8 cellular contexts compared by ENCODE assay signal in genomic region chr15:22238950-22239805, GRCh38.
DNase-seq lines count a peak whose midpoint lies in the region; ATAC-seq, FAIRE-seq and TF ChIP-seq lines count a peak whose summit lies in the region.
"Not testable (repeated sequence)": the region's sequence is repeated elsewhere in the genome, so short reads cannot be mapped to it uniquely, and the experiment has no call there.

No MANE protein-coding gene starts in this region.

- not testable (repeated sequence) for FAIRE-seq in A549 (lab: Jason Lieb, UNC)

- not testable (repeated sequence) for H3K27ac Mint-ChIP-seq in T-helper 17 cell; activated T-helper 17 cell treated with anti-CD3 and anti-CD28 coated beads, Interleukin-2, amount 50 U/mL, for 72 hours; central memory CD8-positive, alpha-beta T cell (ENCODE audit: low read depth)

- POLR2A ChIA-PET in A549 (lab: Yijun Ruan, JAX) = not testable (repeated sequence)

- not testable (repeated sequence) for TF ChIP-seq POLR2A in A549 (IDR thresholded peaks at IDR 0.05; ENCODE audit: low read length); heart left ventricle (IDR thresholded peaks at IDR 0.05)

- H3K4me2 ChIP-seq in A549 = peak overlapping the region; percentile 42

- not testable (repeated sequence) for TF ChIP-seq EP300 in A549 (IDR thresholded peaks at IDR 0.05)

- peaks cover 29% of the 10 kb centered on the region for H3K27me3 Mint-ChIP-seq in T-helper 17 cell
- H3K27me3 Mint-ChIP-seq in activated T-helper 17 cell treated with anti-CD3 and anti-CD28 coated beads, Interleukin-2, amount 50 U/mL, for 72 hours; central memory CD8-positive, alpha-beta T cell: not testable (repeated sequence)

- H3K4me1 ChIP-seq in A549 = peaks cover 13% of the 10 kb centered on the region; the same call in 2 of the 3 replicates
- H3K4me1 ChIP-seq in heart left ventricle; mucosa of descending colon (ENCODE audit: low read depth): not testable (repeated sequence)

- H3K27me3 ChIP-seq in MG63, heart left ventricle: not testable (repeated sequence)

- H3K4me3 ChIP-seq in A549, MG63, heart left ventricle, mucosa of descending colon: not testable (repeated sequence)

- H3K9me3 ChIP-seq in A549 = peaks cover 23% of the 10 kb centered on the region
- H3K9me3 ChIP-seq in MG63; T-helper 17 cell (ENCODE audit: control insufficient read depth, low read length, poor library complexity, severe bottlenecking); heart left ventricle: not testable (repeated sequence)
- peaks cover 85% of the 10 kb centered on the region for H3K9me3 ChIP-seq in mucosa of descending colon

- ATAC-seq in A549 (peak; percentile 49 to 54; a peak in 5 of 6 replicates), T-helper 17 cell (peak; percentile 30), heart left ventricle (peak; percentile 31 to 87 (median 58)), mucosa of descending colon (peak; percentile 29)
- ATAC-seq in activated T-helper 17 cell treated with anti-CD3 and anti-CD28 coated beads, Interleukin-2, amount 50 U/mL, for 72 hours (replicated peaks) = peak; percentile 87
- ATAC-seq in central memory CD8-positive, alpha-beta T cell (replicated peaks; ENCODE audit: extremely low read depth, poor library complexity, severe bottlenecking) = peak; percentile 43

- intact Hi-C loops in heart left ventricle (cut with DNase I) = loop anchor here in 1 of 10 donors (10.0 kb wide), 1 partner anchor 1884 kb away; no protein-coding TSS in a partner anchor
- intact Hi-C loops in mucosa of descending colon (cut with DNase I, micrococcal nuclease) = not testable (repeated sequence)

- 37% methylated on average over 22 of the region's 22 CpGs for WGBS in A549 (ENCODE audit: missing lambda C conversion rate)
- WGBS in heart left ventricle, 4 donors = 75 to 81% (median 78%) methylated on average over 17 to 22 of the region's 22 CpGs

- TF ChIP-seq RAD21 in A549 (conservative IDR thresholded peaks at IDR 0.05 in 1 of 2, IDR thresholded peaks at IDR 0.05 in 1 of 2) = not testable (repeated sequence)

- not testable (repeated sequence) for H3K9me3 Mint-ChIP-seq in activated T-helper 17 cell treated with anti-CD3 and anti-CD28 coated beads, Interleukin-2, amount 50 U/mL, for 72 hours; central memory CD8-positive, alpha-beta T cell

- not testable (repeated sequence) for H3K4me1 Mint-ChIP-seq in T-helper 17 cell; activated T-helper 17 cell treated with anti-CD3 and anti-CD28 coated beads, Interleukin-2, amount 50 U/mL, for 72 hours; central memory CD8-positive, alpha-beta T cell

- H3K36me3 ChIP-seq in MG63; heart left ventricle; mucosa of descending colon (ENCODE audit: low read depth): not testable (repeated sequence)

- not testable (repeated sequence) for H3K4me3 Mint-ChIP-seq in T-helper 17 cell; activated T-helper 17 cell treated with anti-CD3 and anti-CD28 coated beads, Interleukin-2, amount 50 U/mL, for 72 hours; central memory CD8-positive, alpha-beta T cell

- TF ChIP-seq CTCF in A549 (IDR thresholded peaks at IDR 0.05); heart left ventricle (IDR thresholded peaks at IDR 0.05); mucosa of descending colon (IDR thresholded peaks at IDR 0.05): not testable (repeated sequence)

- H3K27ac ChIP-seq in A549 = peak overlapping the region in 1 of 2 experiments; percentile 19; a peak in 1 of 6 replicates
- not testable (repeated sequence) for H3K27ac ChIP-seq in heart left ventricle

- not testable (repeated sequence) for DNase-seq in A549 (ENCODE audit: low read depth in 1 of 2, low spot score in 1 of 2); T-helper 17 cell; central memory CD8-positive, alpha-beta T cell (ENCODE audit: low spot score in 2 of 2); mucosa of descending colon
- DNase-seq in MG63 (peak; percentile 93), heart left ventricle (peak in 1 of 5 donors; percentile 63)
- DNase-seq in stimulated activated CD4-positive, alpha-beta T cell treated with anti-CD3 and anti-CD28 coated beads, Interleukin-2, amount 100 ng/mL, for 4 hours (ENCODE audit: low read depth) = peak; percentile 30

- CTCF ChIA-PET in A549 (lab: Yijun Ruan, JAX) = interaction anchor here (1.0 to 6.8 kb wide), 2 partner anchors 16 to 1883 kb away, joined by 3 to 67 read pairs; no protein-coding TSS in a partner anchor

- H3K36me3 Mint-ChIP-seq in T-helper 17 cell (ENCODE audit: low read depth); activated T-helper 17 cell treated with anti-CD3 and anti-CD28 coated beads, Interleukin-2, amount 50 U/mL, for 72 hours (ENCODE audit: low read depth); central memory CD8-positive, alpha-beta T cell (ENCODE audit: insufficient read depth): not testable (repeated sequence)

Comparison
In these comparisons a context has a peak if more than half of its experiments do, and no peak if none do; other contexts are left out.
1. ATAC-seq: peak in every context shown above with its lines; median percentile 87 in activated T-helper 17 cell treated with anti-CD3 and anti-CD28 coated beads, Interleukin-2, amount 50 U/mL, for 72 hours; 58 in heart left ventricle; 52 in A549; 43 in central memory CD8-positive, alpha-beta T cell; 30 in T-helper 17 cell; 29 in mucosa of descending colon.